In genomic region chr3:43104786-43105185, GRCh38 we compare ENCODE assay signal across 9 cellular contexts. TPM values are rescaled to one million over a fixed set of nuclear protein-coding genes. Genes with fewer than 3 reads are reported as not detected.
A peak's percentile ranks its signal among the peaks of the same experiment; 100 is the strongest.
DNase-seq lines count a peak whose midpoint lies in the region; ATAC-seq, FAIRE-seq and TF ChIP-seq lines count a peak whose summit lies in the region.
"Had no signal": no experiment of that assay in that cellular context is flagged by ENCODE, and none has a peak within 500 bp of the region (broad histone marks: within the 10 kb centered on the region; RNA-seq: fewer than 3 reads in every experiment).

No MANE protein-coding gene starts in this region.

- TF ChIP-seq EP300 in stomach (IDR thresholded peaks at IDR 0.05), result no peak

- H3K27ac ChIP-seq in ascending aorta (no peak overlapping the region), keratinocyte (ENCODE audit: control insufficient read depth, insufficient read depth, low read length) (no peak overlapping the region), stomach (peak overlapping the region in 3 of 5 donors; percentile 71 to 88 (median 77))

- no peak overlapping the region for H3K9ac ChIP-seq in keratinocyte (ENCODE audit: control insufficient read depth, extremely low read depth, insufficient read depth, low read length)

- H3K36me3 ChIP-seq in ascending aorta (no peaks in the 10 kb centered on the region), keratinocyte (ENCODE audit: control insufficient read depth in 2 of 2, extremely low read depth in 1 of 2, insufficient read depth in 2 of 2, low read length in 2 of 2) (no peaks in the 10 kb centered on the region), stomach (no peaks in the 10 kb centered on the region)

- H3K9me3 ChIP-seq in ascending aorta (no peaks in the 10 kb centered on the region), keratinocyte (ENCODE audit: control insufficient read depth, low read depth, low read length) (no peaks in the 10 kb centered on the region), stomach (no peaks in the 10 kb centered on the region)

- peak; percentile 46 for FAIRE-seq in keratinocyte (lab: Jason Lieb, UNC)

- 67 to 90% (median 78%) methylated on average over 11 of the region's 11 CpGs for WGBS in stomach, 5 donors

- dilution Hi-C loops in keratinocyte (cut with MboI; ENCODE audit: extremely low pct_ligation_motif_present, low sequenced_read_pairs), result no loop called here

- H3K79me2 ChIP-seq in keratinocyte (ENCODE audit: control insufficient read depth, insufficient read depth, low read length), result no peaks in the 10 kb centered on the region

- TF ChIP-seq CTCF in ascending aorta (IDR thresholded peaks at IDR 0.05), result no peak
- TF ChIP-seq CTCF in keratinocyte (optimal IDR thresholded peaks at IDR 0.05 in 1 of 3, IDR thresholded peaks at IDR 0.05 in 1 of 3, conservative IDR thresholded peaks at IDR 0.05 in 1 of 3; ENCODE audit: extremely low read depth in 1 of 3, insufficient read depth in 2 of 3, low read length in 3 of 3), result no peak
- no peak for TF ChIP-seq CTCF in stomach (IDR thresholded peaks at IDR 0.05)

- H2AFZ ChIP-seq in keratinocyte (ENCODE audit: control insufficient read depth, low read length), result no peak overlapping the region

- DNase-seq in NCI-H748 (lab: John Stamatoyannopoulos, UW; ENCODE audit: unreplicated experiment) (peak; percentile 3), NCI-H748 treated with DMSO at 0.1 percent for 48 hours (lab: John Stamatoyannopoulos, UW) (no peak), ascending aorta (ENCODE audit: low spot score in 2 of 2) (no peak), keratinocyte (ENCODE audit: low read depth, low spot score) (no peak), stomach (no peak)
- DNase-seq: NCI-H2171 treated with DMSO at 0.1 percent for 48 hours had no signal

- intact Hi-C loops in ascending aorta (cut with DNase I) (loop anchor here (5.0 kb wide), 3 partner anchors 102 to 142 kb away; partner anchors contain the start of gene GASK1A), stomach (cut with DNase I; ENCODE audit: low total_unique reads) (no loop called here)

- TF ChIP-seq POLR2A in stomach (IDR thresholded peaks at IDR 0.05), result no peak

- no peaks in the 10 kb centered on the region for H3K27me3 ChIP-seq in ascending aorta
- no peaks in the 10 kb centered on the region for H3K27me3 ChIP-seq in keratinocyte (ENCODE audit: control insufficient read depth, extremely low read depth, insufficient read depth, low read length)
- no peaks in the 10 kb centered on the region for H3K27me3 ChIP-seq in stomach

- H3K4me2 ChIP-seq in keratinocyte (ENCODE audit: control insufficient read depth, extremely low read depth, insufficient read depth, low read depth, low read length), result peak overlapping the region; percentile 70

- no peaks in the 10 kb centered on the region for H3K9me1 ChIP-seq in keratinocyte (ENCODE audit: control insufficient read depth, extremely low read depth, insufficient read depth, low read length)

- no peak for ATAC-seq in GM21360 (IDR thresholded peaks at IDR 0.05; ENCODE audit: unreplicated experiment)
- no peak for ATAC-seq in GM18870 (IDR thresholded peaks at IDR 0.05; ENCODE audit: unreplicated experiment)
- no peak for ATAC-seq in GM18907 (IDR thresholded peaks at IDR 0.05; ENCODE audit: unreplicated experiment)

- H3K4me1 ChIP-seq in ascending aorta (peaks cover 3 to 8% of the 10 kb centered on the region in 2 donors), keratinocyte (ENCODE audit: control insufficient read depth, extremely low read depth, insufficient read depth, low read length) (peaks cover 7% of the 10 kb centered on the region), stomach (peaks cover 15 to 38% (median 26%) of the 10 kb centered on the region in 4 donors)

- H4K20me1 ChIP-seq in keratinocyte (ENCODE audit: control insufficient read depth, extremely low read depth, insufficient read depth, low read length), result no peaks in the 10 kb centered on the region

- H3K4me3 ChIP-seq in ascending aorta (peak overlapping the region; percentile 76 to 98), keratinocyte (ENCODE audit: control insufficient read depth in 2 of 3, extremely low read depth in 1 of 3, insufficient read depth in 2 of 3, low read depth in 1 of 3, low read length in 3 of 3) (peak overlapping the region in 2 of 3 experiments; percentile 37 to 81), stomach (peak overlapping the region; percentile 77 to 96 (median 83))

RNA-seq across cellular contexts. Expression of gene POMGNT2, which starts 1.1 kb away (rescaled TPM):
- total RNA-seq in ascending aorta, result 14.5 TPM
- polyA plus RNA-seq in keratinocyte, result 6.0 to 9.8 TPM (median 9.3 TPM) in 3 replicates
- polyA plus RNA-seq in keratinocyte (2011; ENCODE audit: low read depth), result 0.97 TPM
- polyA plus RNA-seq in keratinocyte (2011; cell fraction: cytosol; rRNA removed), result 6.6 and 9.0 TPM in 2 replicates
- polyA plus RNA-seq in keratinocyte (2011; cell fraction: nucleus; rRNA removed), result 7.3 and 10.5 TPM in 2 replicates
- 6.2 and 7.6 TPM in 2 replicates for polyA plus RNA-seq in keratinocyte (2012; ENCODE audit: low replicate concordance)
- polyA minus RNA-seq in keratinocyte, result 7.0 to 15.1 TPM (median 9.8 TPM) in 3 replicates
- 6.1 TPM for polyA minus RNA-seq in keratinocyte (2011; cell fraction: cytosol; rRNA and poly(A)+ RNA removed)
- 5.5 and 6.2 TPM in 2 replicates for polyA minus RNA-seq in keratinocyte (2011; cell fraction: nucleus; rRNA and poly(A)+ RNA removed)
- 10 to 100 TPM in 3 of 5 donors, 1 to 10 TPM in 2; 7.0 to 48.1 (median 14.3) TPM for total RNA-seq in stomach
- polyA plus RNA-seq in stomach, result 1 to 10 TPM; 5.3 to 8.2 (median 7.1) TPM

Comparison
In these comparisons a context has a peak if more than half of its experiments do, and no peak if none do; other contexts are left out.
1. H3K27ac ChIP-seq: peak in stomach (3 of 5); none in ascending aorta (0 of 2) and keratinocyte (single experiment).
2. Peak in every context shown above with its lines, with median percentiles within 50 percentile points of each other: H3K4me3 ChIP-seq.